8 cellular contexts compared by ENCODE assay signal in genomic region chr7:99375070-99375807, GRCh38. TPM values are rescaled to one million over a fixed set of nuclear protein-coding genes. Genes with fewer than 3 reads are reported as not detected.
DNase-seq lines count a peak whose midpoint lies in the region; ATAC-seq, FAIRE-seq and TF ChIP-seq lines count a peak whose summit lies in the region.

No MANE protein-coding gene starts in this region.

- H3K4me3 ChIP-seq in Caco-2 (ENCODE audit: low read depth, low read length) = peak overlapping the region; percentile 91
- H3K4me3 ChIP-seq in cardiac muscle cell = peak overlapping the region; percentile 87
- peak overlapping the region; percentile 61 to 97 (median 89) for H3K4me3 ChIP-seq in pancreas
- peak overlapping the region; percentile 50 to 82 for H3K4me3 ChIP-seq in aorta (ENCODE audit: low read length in 2 of 2)

- H3K27ac Mint-ChIP-seq in Caco-2 (ENCODE audit: unreplicated experiment) = no peak overlapping the region
- peak overlapping the region; percentile 78 for H3K27ac Mint-ChIP-seq in activated naive CD8-positive, alpha-beta T cell treated with anti-CD3 and anti-CD28 coated beads, Interleukin-2, amount 10 ng/mL, durations not matched to agents 7 days and 5 days

- no peak for FAIRE-seq in pancreas (lab: Jason Lieb, UNC)

- BruUV-seq in Caco-2 (replicated peaks; lab: Mats Ljungman, UMichigan) = no TSS peak

- H3K4me1 Mint-ChIP-seq in Caco-2 (ENCODE audit: low read depth, unreplicated experiment) = peaks cover 15% of the 10 kb centered on the region
- H3K4me1 Mint-ChIP-seq in activated naive CD8-positive, alpha-beta T cell treated with anti-CD3 and anti-CD28 coated beads, Interleukin-2, amount 10 ng/mL, durations not matched to agents 7 days and 5 days = peaks cover 32% of the 10 kb centered on the region

- DNase-seq in Caco-2 (peak; percentile 75 to 79), HT1080 (ENCODE audit: low read depth) (peak; percentile 83), SKM-1 (lab: John Stamatoyannopoulos, UW; ENCODE audit: unreplicated experiment) (peak; percentile 39), cardiac muscle cell (ENCODE audit: low read depth in 1 of 2, low spot score in 1 of 2) (peak; percentile 53 to 79), pancreas (peak; percentile 66 to 89 (median 75)), aorta (peak; percentile 91)
- peak; percentile 83 for DNase-seq in activated naive CD8-positive, alpha-beta T cell treated with anti-CD3 and anti-CD28 coated beads, Interleukin-2, amount 10 ng/mL, durations not matched to agents 7 days and 5 days

- peak overlapping the region; percentile 77 for H3K4me3 Mint-ChIP-seq in Caco-2 (ENCODE audit: unreplicated experiment)
- peak overlapping the region; percentile 87 for H3K4me3 Mint-ChIP-seq in activated naive CD8-positive, alpha-beta T cell treated with anti-CD3 and anti-CD28 coated beads, Interleukin-2, amount 10 ng/mL, durations not matched to agents 7 days and 5 days

- H3K36me3 Mint-ChIP-seq in Caco-2 (ENCODE audit: insufficient read depth, unreplicated experiment) = peaks cover 55% of the 10 kb centered on the region
- peaks cover 18% of the 10 kb centered on the region for H3K36me3 Mint-ChIP-seq in activated naive CD8-positive, alpha-beta T cell treated with anti-CD3 and anti-CD28 coated beads, Interleukin-2, amount 10 ng/mL, durations not matched to agents 7 days and 5 days

- no peaks in the 10 kb centered on the region for H3K36me3 ChIP-seq in Caco-2 (ENCODE audit: control insufficient read depth, insufficient read depth, low read length)
- H3K36me3 ChIP-seq in cardiac muscle cell = no peaks in the 10 kb centered on the region
- no peaks in the 10 kb centered on the region for H3K36me3 ChIP-seq in pancreas
- no peaks in the 10 kb centered on the region for H3K36me3 ChIP-seq in aorta (ENCODE audit: control insufficient read depth in 1 of 2, insufficient read depth in 2 of 2, low read length in 1 of 2)

- POLR2A ChIA-PET in Caco-2 (lab: Charles Lee) = interaction anchor here (0.6 to 0.7 kb wide), 3 partner anchors 37 to 377 kb away, joined by 3 to 13 read pairs (median 9); no protein-coding TSS in a partner anchor
- POLR2A ChIA-PET in activated naive CD8-positive, alpha-beta T cell treated with anti-CD3 and anti-CD28 coated beads, Interleukin-2, amount 10 ng/mL, durations not matched to agents 7 days and 5 days (lab: Charles Lee) = interaction anchor here (0.5 to 4.6 kb wide), 12 partner anchors 15 to 249 kb away, joined by 3 to 35 read pairs (median 4); partner anchors contain the start of genes ARPC1A, BUD31, PDAP1 and ZNF394

- TF ChIP-seq CTCF in Caco-2 (IDR thresholded peaks at IDR 0.05; ENCODE audit: insufficient read depth in 1 of 2, low read depth in 1 of 2, low read length in 1 of 2, severe bottlenecking in 1 of 2, unreplicated experiment in 1 of 2) = no peak
- TF ChIP-seq CTCF in cardiac muscle cell (IDR thresholded peaks at IDR 0.05; ENCODE audit: low read depth, low read length) = no peak
- no peak for TF ChIP-seq CTCF in pancreas (IDR thresholded peaks at IDR 0.05)

- H3K27ac ChIP-seq in cardiac muscle cell (no peak overlapping the region), pancreas (peak overlapping the region; percentile 62 to 78 (median 66)), aorta (ENCODE audit: low read depth in 1 of 2, low read length in 2 of 2) (peak overlapping the region in 1 of 2 donors; percentile 49)

- no peaks in the 10 kb centered on the region for H3K27me3 Mint-ChIP-seq in Caco-2 (ENCODE audit: insufficient read depth, unreplicated experiment)
- H3K27me3 Mint-ChIP-seq in activated naive CD8-positive, alpha-beta T cell treated with anti-CD3 and anti-CD28 coated beads, Interleukin-2, amount 10 ng/mL, durations not matched to agents 7 days and 5 days = peaks cover 2% of the 10 kb centered on the region

- H3K9me3 ChIP-seq in Caco-2 (no peaks in the 10 kb centered on the region), cardiac muscle cell (ENCODE audit: low read depth) (no peaks in the 10 kb centered on the region), pancreas (no peaks in the 10 kb centered on the region), aorta (ENCODE audit: control insufficient read depth, low read length) (no peaks in the 10 kb centered on the region)

- CTCF ChIA-PET in Caco-2 (lab: Charles Lee) = interaction anchor here (0.7 kb wide), 1 partner anchor 1362 kb away, joined by 9 read pairs; no protein-coding TSS in a partner anchor

- H3K4me1 ChIP-seq in Caco-2 (peaks cover 26% of the 10 kb centered on the region), cardiac muscle cell (ENCODE audit: low read depth) (peaks cover 9% of the 10 kb centered on the region), pancreas (peaks cover 0 to 12% (median 0%) of the 10 kb centered on the region in 3 donors), aorta (ENCODE audit: control insufficient read depth in 1 of 2, insufficient read depth in 2 of 2, low read length in 2 of 2) (no peaks in the 10 kb centered on the region)

- intact Hi-C loops in Caco-2 (cut with micrococcal nuclease; ENCODE audit: unreplicated experiment) (no loop called here), pancreas (cut with DNase I) (no loop called here), aorta (cut with DNase I) (loop anchor here in 1 of 2 donors (2.0 kb wide), 1 partner anchor 34 kb away; the partner anchor contains the start of genes BUD31 and PDAP1)

- ATAC-seq in GM19455 (IDR thresholded peaks at IDR 0.05; ENCODE audit: unreplicated experiment) = peak; percentile 50
- peak; percentile 65 for ATAC-seq in activated naive CD8-positive, alpha-beta T cell treated with anti-CD3 and anti-CD28 coated beads, Interleukin-2, amount 10 ng/mL, durations not matched to agents 7 days and 5 days (ENCODE audit: low read depth)
- peak; percentile 74 to 83 (median 78) for ATAC-seq in pancreas
- peak; percentile 88 for ATAC-seq in aorta (ENCODE audit: low FRiP score)

- H3K9me3 Mint-ChIP-seq in Caco-2 (ENCODE audit: unreplicated experiment) = no peaks in the 10 kb centered on the region
- no peaks in the 10 kb centered on the region for H3K9me3 Mint-ChIP-seq in activated naive CD8-positive, alpha-beta T cell treated with anti-CD3 and anti-CD28 coated beads, Interleukin-2, amount 10 ng/mL, durations not matched to agents 7 days and 5 days

- H3K27me3 ChIP-seq in Caco-2 (replicated peaks; ENCODE audit: control insufficient read depth, insufficient read depth, low read length) = no peaks in the 10 kb centered on the region
- no peaks in the 10 kb centered on the region for H3K27me3 ChIP-seq in cardiac muscle cell
- no peaks in the 10 kb centered on the region for H3K27me3 ChIP-seq in pancreas
- no peaks in the 10 kb centered on the region for H3K27me3 ChIP-seq in aorta (ENCODE audit: control insufficient read depth in 1 of 2, insufficient read depth in 2 of 2, low read length in 1 of 2)

- 4 to 8% methylated on average over 41 to 58 of the region's 58 CpGs for WGBS in pancreas, 2 donors
- 4 to 5% methylated on average over 43 to 58 of the region's 58 CpGs for WGBS in aorta, 2 donors

RNA-seq across cellular contexts. Expression of gene ARPC1B, which starts 0.7 kb away (rescaled TPM):
- total RNA-seq in Caco-2 (2022) = 128 and 135 TPM in 2 replicates
- total RNA-seq in HT1080 (2014; rRNA removed; shearing (Covaris generic)) = 308 and 360 TPM in 2 replicates
- 295 and 330 TPM in 2 replicates for polyA plus RNA-seq in HT1080 (2015; cell fraction: cytosol; rRNA removed)
- 140 and 155 TPM in 2 replicates for polyA plus RNA-seq in HT1080 (2015; cell fraction: nucleus; rRNA removed)
- total RNA-seq in activated naive CD8-positive, alpha-beta T cell treated with anti-CD3 and anti-CD28 coated beads, Interleukin-2, amount 10 ng/mL, durations not matched to agents 7 days and 5 days = 100 to 1,000 TPM; 318 to 319 TPM
- 38.7 and 61.7 TPM in 2 replicates for total RNA-seq in cardiac muscle cell
- polyA plus RNA-seq in cardiac muscle cell = 49.3 and 56.1 TPM in 2 replicates
- total RNA-seq in pancreas = 10 to 100 TPM; 14.4 to 70.4 (median 29.6) TPM
- polyA plus RNA-seq in pancreas = 10 to 100 TPM; 50.3 to 59.6 TPM
- total RNA-seq in aorta = 100 to 1,000 TPM; 134 to 172 TPM
- polyA plus RNA-seq in aorta = 100 to 1,000 TPM; 153 to 262 TPM

RNA-seq across cellular contexts. Expression of gene PDAP1, which starts 33.2 kb away (rescaled TPM):
- total RNA-seq in Caco-2 (2022) = 180 and 191 TPM in 2 replicates
- 81.3 and 105 TPM in 2 replicates for total RNA-seq in HT1080 (2014; rRNA removed; shearing (Covaris generic))
- 131 and 144 TPM in 2 replicates for polyA plus RNA-seq in HT1080 (2015; cell fraction: cytosol; rRNA removed)
- polyA plus RNA-seq in HT1080 (2015; cell fraction: nucleus; rRNA removed) = 30.9 and 31.8 TPM in 2 replicates
- total RNA-seq in activated naive CD8-positive, alpha-beta T cell treated with anti-CD3 and anti-CD28 coated beads, Interleukin-2, amount 10 ng/mL, durations not matched to agents 7 days and 5 days = 10 to 100 TPM; 87.1 to 93.5 TPM
- 130 and 181 TPM in 2 replicates for total RNA-seq in cardiac muscle cell
- 75.1 and 81.0 TPM in 2 replicates for polyA plus RNA-seq in cardiac muscle cell
- total RNA-seq in pancreas = 10 to 100 TPM; 27.8 to 53.7 (median 38.2) TPM
- 10 to 100 TPM; 46.7 to 84.6 TPM for polyA plus RNA-seq in pancreas
- total RNA-seq in aorta = 10 to 100 TPM; 74.8 to 94.9 TPM
- polyA plus RNA-seq in aorta = 100 to 1,000 TPM; 174 to 223 TPM

RNA-seq across cellular contexts. Expression of gene BUD31, which starts 33.5 kb away (rescaled TPM):
- 199 and 220 TPM in 2 replicates for total RNA-seq in Caco-2 (2022)
- 193 and 225 TPM in 2 replicates for total RNA-seq in HT1080 (2014; rRNA removed; shearing (Covaris generic))
- polyA plus RNA-seq in HT1080 (2015; cell fraction: cytosol; rRNA removed) = 151 and 168 TPM in 2 replicates
- 85.4 and 87.7 TPM in 2 replicates for polyA plus RNA-seq in HT1080 (2015; cell fraction: nucleus; rRNA removed)
- 10 to 100 TPM; 80.8 to 90.4 TPM for total RNA-seq in activated naive CD8-positive, alpha-beta T cell treated with anti-CD3 and anti-CD28 coated beads, Interleukin-2, amount 10 ng/mL, durations not matched to agents 7 days and 5 days
- total RNA-seq in cardiac muscle cell = 66.9 and 110 TPM in 2 replicates
- 132 and 193 TPM in 2 replicates for polyA plus RNA-seq in cardiac muscle cell
- total RNA-seq in pancreas = 10 to 100 TPM; 26.8 to 44.7 (median 28.9) TPM
- 10 to 100 TPM; 65.7 to 71.7 TPM for polyA plus RNA-seq in pancreas
- 10 to 100 TPM; 53.5 to 57.0 TPM for total RNA-seq in aorta
- 100 to 1,000 TPM in 1 of 2 donors, 10 to 100 TPM in 1; 89.1 to 135 TPM for polyA plus RNA-seq in aorta

RNA-seq across cellular contexts. Expression of gene ARPC1A, which starts 49.5 kb away (rescaled TPM):
- total RNA-seq in Caco-2 (2022) (190 and 201 TPM in 2 replicates), cardiac muscle cell (198 and 216 TPM in 2 replicates), pancreas (10 to 100 TPM; 32.8 to 80.5 (median 54.7) TPM), aorta (100 to 1,000 TPM in 1 of 2 donors, 10 to 100 TPM in 1; 99.9 to 106 TPM)
- 292 and 359 TPM in 2 replicates for total RNA-seq in HT1080 (2014; rRNA removed; shearing (Covaris generic))
- polyA plus RNA-seq in HT1080 (2015; cell fraction: cytosol; rRNA removed) = 401 and 410 TPM in 2 replicates
- 136 and 140 TPM in 2 replicates for polyA plus RNA-seq in HT1080 (2015; cell fraction: nucleus; rRNA removed)
- total RNA-seq in activated naive CD8-positive, alpha-beta T cell treated with anti-CD3 and anti-CD28 coated beads, Interleukin-2, amount 10 ng/mL, durations not matched to agents 7 days and 5 days = 10 to 100 TPM; 50.6 to 53.5 TPM
- polyA plus RNA-seq in cardiac muscle cell (331 and 385 TPM in 2 replicates), pancreas (10 to 100 TPM; 65.2 to 90.9 TPM), aorta (100 to 1,000 TPM in 1 of 2 donors, 10 to 100 TPM in 1; 95.1 to 227 TPM)

Comparison
In these comparisons a context has a peak if more than half of its experiments do, and no peak if none do; other contexts are left out.
1. DNase-seq: peak in every context shown above with its lines; median percentile 91 in aorta; 83 in HT1080; 83 in activated naive CD8-positive, alpha-beta T cell treated with anti-CD3 and anti-CD28 coated beads, Interleukin-2, amount 10 ng/mL, durations not matched to agents 7 days and 5 days; 77 in Caco-2; 75 in pancreas; 66 in cardiac muscle cell; 39 in SKM-1.